Comparison of ENCODE assay signal across 15 cellular contexts in genomic region chr1:70361727-70362413, GRCh38. TPM values are rescaled to one million over a fixed set of nuclear protein-coding genes. Genes with fewer than 3 reads are reported as not detected.
DNase-seq lines count a peak whose midpoint lies in the region; ATAC-seq and TF ChIP-seq lines count a peak whose summit lies in the region.
"Had no signal": no experiment of that assay in that cellular context is flagged by ENCODE, and none has a peak within 500 bp of the region (broad histone marks: within the 10 kb centered on the region; RNA-seq: fewer than 3 reads in every experiment).

No MANE protein-coding gene starts in this region.

- H3F3A ChIP-seq in GM23338 (replicated peaks; ENCODE audit: low read depth), result no peaks in the 10 kb centered on the region

- POLR2A ChIA-PET in WTC11 (lab: Charles Lee), result no interaction called here

- ATAC-seq in GM23338, result no peak
- ATAC-seq in WTC11, result no peak
- ATAC-seq in esophagus mucosa, result no peak
- ATAC-seq: gastroesophageal sphincter had no signal

- H3K27ac ChIP-seq in GM23338 (ENCODE audit: low read depth), result 0 out of 2 replicates have a peak overlapping the region, but pooled peaks have one; percentile 24
- H3K27ac ChIP-seq: colonic mucosa, gastroesophageal sphincter had no signal

- 0 out of 3 replicates have a peak, but pooled peaks cover 1% of the 10 kb centered on the region for H3K36me3 Mint-ChIP-seq in GM23338 (ENCODE audit: low read depth)
- peaks cover 1% of the 10 kb centered on the region; the same call in 1 of the 2 replicates for H3K36me3 Mint-ChIP-seq in WTC11
- H3K36me3 Mint-ChIP-seq: activated naive CD4-positive, alpha-beta T cell treated with anti-CD3 and anti-CD28 coated beads, Interleukin-2, amount 10 ng/mL, durations not matched to agents 7 days and 5 days had no signal

- no peaks in the 10 kb centered on the region for H3K79me2 ChIP-seq in GM23338 (replicated peaks; ENCODE audit: insufficient read depth)

- no peaks in the 10 kb centered on the region for H3K9me3 Mint-ChIP-seq in GM23338
- no peaks in the 10 kb centered on the region for H3K9me3 Mint-ChIP-seq in WTC11
- H3K9me3 Mint-ChIP-seq: activated naive CD4-positive, alpha-beta T cell treated with anti-CD3 and anti-CD28 coated beads, Interleukin-2, amount 10 ng/mL, durations not matched to agents 7 days and 5 days; naive B cell had no signal

- CTCF ChIA-PET in WTC11 (lab: Charles Lee), result no interaction called here

- no peaks in the 10 kb centered on the region for H3K9me2 ChIP-seq in GM23338 (ENCODE audit: insufficient read depth)

- H3K4me1 Mint-ChIP-seq in GM23338, result peaks cover 10% of the 10 kb centered on the region; the same call in 2 of the 3 replicates
- H3K4me1 Mint-ChIP-seq in WTC11, result peaks cover 17% of the 10 kb centered on the region
- H3K4me1 Mint-ChIP-seq: naive B cell had no signal

- no peak overlapping the region; the same call in 2 of the 3 replicates for H3K4me3 Mint-ChIP-seq in GM23338
- no peak overlapping the region for H3K4me3 Mint-ChIP-seq in WTC11
- H3K4me3 Mint-ChIP-seq: activated naive CD4-positive, alpha-beta T cell treated with anti-CD3 and anti-CD28 coated beads, Interleukin-2, amount 10 ng/mL, durations not matched to agents 7 days and 5 days; naive B cell had no signal

- no peaks in the 10 kb centered on the region for H3K36me3 ChIP-seq in GM23338 (ENCODE audit: insufficient read depth)
- H3K36me3 ChIP-seq: colonic mucosa had no signal

- no peaks in the 10 kb centered on the region for H3K27me3 ChIP-seq in GM23338 (ENCODE audit: insufficient read depth)
- H3K27me3 ChIP-seq: colonic mucosa, gastroesophageal sphincter had no signal

- no peaks in the 10 kb centered on the region for H3K4me1 ChIP-seq in GM23338 (ENCODE audit: insufficient read depth)
- H3K4me1 ChIP-seq: colonic mucosa, gastroesophageal sphincter had no signal

- no peak overlapping the region for H3K4me2 ChIP-seq in GM23338
- H3K4me2 ChIP-seq: smooth muscle cell had no signal

- no peak overlapping the region for H2AFZ ChIP-seq in GM23338

- DNase-seq in GM23338 (ENCODE audit: low spot score), result peak; percentile 70
- no peak for DNase-seq in WTC11 (ENCODE audit: low spot score)
- DNase-seq in foreskin fibroblast, result peak; percentile 16 to 42
- peak; percentile 33 for DNase-seq in skeletal muscle cell (ENCODE audit: low read depth)
- DNase-seq in NCI-H2029 (lab: John Stamatoyannopoulos, UW), result no peak
- DNase-seq in NCI-H82 treated with DMSO at 0.1 percent for 48 hours (lab: John Stamatoyannopoulos, UW; ENCODE audit: unreplicated experiment), result no peak
- DNase-seq: activated CD8-positive, alpha-beta memory T cell treated with anti-CD3 and anti-CD28 coated beads for 24 hours; activated naive CD4-positive, alpha-beta T cell treated with anti-CD3 and anti-CD28 coated beads, Interleukin-2, amount 10 ng/mL, durations not matched to agents 7 days and 5 days; colonic mucosa; left cardiac atrium; naive B cell; RPMI8226 had no signal

- H3K4me3 ChIP-seq in GM23338 (no peak overlapping the region), foreskin fibroblast (ENCODE audit: low read depth in 1 of 2, low read length in 2 of 2) (no peak overlapping the region), skeletal muscle cell (ENCODE audit: low read depth, low read length) (no peak overlapping the region)
- H3K4me3 ChIP-seq: colonic mucosa, gastroesophageal sphincter, smooth muscle cell had no signal

- H3K27ac Mint-ChIP-seq in GM23338 (peak overlapping the region; percentile 25), WTC11 (peak overlapping the region; percentile 15)
- H3K27ac Mint-ChIP-seq: activated naive CD4-positive, alpha-beta T cell treated with anti-CD3 and anti-CD28 coated beads, Interleukin-2, amount 10 ng/mL, durations not matched to agents 7 days and 5 days had no signal

- no peak for TF ChIP-seq CTCF in GM23338 (conservative IDR thresholded peaks at IDR 0.05; ENCODE audit: low read depth in 2 of 2)
- TF ChIP-seq CTCF in WTC11 (IDR thresholded peaks at IDR 0.05), result no peak
- no peak for TF ChIP-seq CTCF in foreskin fibroblast (IDR thresholded peaks at IDR 0.05; ENCODE audit: low read depth, low read length)

- no peaks in the 10 kb centered on the region for H4K20me1 ChIP-seq in GM23338 (replicated peaks; ENCODE audit: insufficient read depth)

- no peaks in the 10 kb centered on the region for H3K27me3 Mint-ChIP-seq in GM23338 (ENCODE audit: insufficient read depth, low read depth, poor library complexity)
- no peaks in the 10 kb centered on the region for H3K27me3 Mint-ChIP-seq in WTC11 (ENCODE audit: low read depth)
- H3K27me3 Mint-ChIP-seq: activated naive CD4-positive, alpha-beta T cell treated with anti-CD3 and anti-CD28 coated beads, Interleukin-2, amount 10 ng/mL, durations not matched to agents 7 days and 5 days; naive B cell had no signal

TF ChIP-seq in GM23338, 12 proteins besides CTCF, POLR2A, EP300 and RAD21:
- no peak for TF ChIP-seq NANOG (IDR thresholded peaks at IDR 0.05; ENCODE audit: borderline replicate concordance)
- no peak for TF ChIP-seq ZNF331 (CRISPR knock-in tag; IDR thresholded peaks at IDR 0.05; ENCODE audit: low read depth)
TF ChIP-seq in GM23338: peak in this region for 0.

TF ChIP-seq in WTC11, 78 proteins besides CTCF, POLR2A, EP300 and RAD21:
- TF ChIP-seq E2F1 (CRISPR knock-in tag; IDR thresholded peaks at IDR 0.05) (no peak), EMX1 (CRISPR knock-in tag; IDR thresholded peaks at IDR 0.05) (no peak), ZMAT4 (CRISPR knock-in tag; IDR thresholded peaks at IDR 0.05) (no peak), FOXJ3 (CRISPR knock-in tag; IDR thresholded peaks at IDR 0.05; ENCODE audit: borderline replicate concordance) (no peak), NFYB (CRISPR knock-in tag; conservative IDR thresholded peaks at IDR 0.05; ENCODE audit: low read depth) (no peak), FOXP4 (CRISPR knock-in tag; IDR thresholded peaks at IDR 0.05) (no peak), ZBTB43 (CRISPR knock-in tag; IDR thresholded peaks at IDR 0.05) (no peak), GTF2I (CRISPR knock-in tag; conservative IDR thresholded peaks at IDR 0.05) (no peak), RORB (CRISPR knock-in tag; IDR thresholded peaks at IDR 0.05) (no peak)

RNA-seq across cellular contexts. Expression of gene ANKRD13C, which starts 7.3 kb away (rescaled TPM):
- 22.6 and 32.5 TPM in 2 replicates for total RNA-seq in GM23338 (2014; rRNA removed; shearing (Covaris generic))
- polyA plus RNA-seq in GM23338 (2016; fragmentation: Nextera tagmentation; extraction: Ambion mirVana), result 10.4 and 12.3 TPM in 2 replicates
- total RNA-seq in WTC11 (2021), result 20.0 to 22.5 TPM (median 21.0 TPM) in 3 replicates
- 11.7 TPM for total RNA-seq in esophagus mucosa

RNA-seq across cellular contexts. Expression of gene CTH, which starts 49.2 kb away (rescaled TPM):
- total RNA-seq in GM23338 (2014; rRNA removed; shearing (Covaris generic)), result 34.3 and 35.9 TPM in 2 replicates
- 25.3 and 31.0 TPM in 2 replicates for polyA plus RNA-seq in GM23338 (2016; fragmentation: Nextera tagmentation; extraction: Ambion mirVana)
- 20.8 to 27.8 TPM (median 23.9 TPM) in 3 replicates for total RNA-seq in WTC11 (2021)
- 11.3 TPM for total RNA-seq in esophagus mucosa

Comparison
In these comparisons a context has a peak if more than half of its experiments do, and no peak if none do; other contexts are left out.
1. DNase-seq: peak in GM23338 (single experiment), foreskin fibroblast (2 of 2) and skeletal muscle cell (single experiment); none in WTC11 (single experiment), NCI-H2029 (single experiment) and NCI-H82 treated with DMSO at 0.1 percent for 48 hours (single experiment).